9 cellular contexts compared by ENCODE assay signal in genomic region chr2:234483568-234484251, GRCh38. TPM values are rescaled to one million over a fixed set of nuclear protein-coding genes. Genes with fewer than 3 reads are reported as not detected.
DNase-seq lines count a peak whose midpoint lies in the region; ATAC-seq and TF ChIP-seq lines count a peak whose summit lies in the region.
"Had no signal": no experiment of that assay in that cellular context is flagged by ENCODE, and none has a peak within 500 bp of the region (broad histone marks: within the 10 kb centered on the region; RNA-seq: fewer than 3 reads in every experiment).

No MANE protein-coding gene starts in this region.

- 89 to 94% methylated on average over 6 to 9 of the region's 9 CpGs for WGBS in endodermal cell (ENCODE audit: insufficient coverage in 1 of 2, insufficient read length in 1 of 2), 2 experiments

- H3K27me3 ChIP-seq in endodermal cell (ENCODE audit: control insufficient read depth, insufficient read depth, low read length, poor library complexity, severe bottlenecking), result no peaks in the 10 kb centered on the region
- no peaks in the 10 kb centered on the region for H3K27me3 ChIP-seq in gastrocnemius medialis

- H3K36me3 ChIP-seq in endodermal cell (ENCODE audit: control insufficient read depth, insufficient read depth, low read length) (no peaks in the 10 kb centered on the region), gastrocnemius medialis (no peaks in the 10 kb centered on the region)

- no peak overlapping the region for H3K27ac ChIP-seq in endodermal cell (ENCODE audit: low read depth, low read length)
- H3K27ac ChIP-seq in gastrocnemius medialis, result no peak overlapping the region
- H3K27ac ChIP-seq: 22Rv1 had no signal

- no peak overlapping the region for H3K9ac ChIP-seq in endodermal cell (ENCODE audit: extremely low read depth, low read length, poor library complexity, severe bottlenecking)

- intact Hi-C loops in gastrocnemius medialis (cut with DNase I; ENCODE audit: low total_unique reads), result no loop called here

- H3K4me3 ChIP-seq in endodermal cell (ENCODE audit: low read length) (no peak overlapping the region), gastrocnemius medialis (no peak overlapping the region)

- H3K27ac Mint-ChIP-seq in endodermal cell, result no peak overlapping the region

- ATAC-seq in HG03432 (IDR thresholded peaks at IDR 0.05; ENCODE audit: unreplicated experiment), result peak; percentile 73
- no peak for ATAC-seq in gastrocnemius medialis

- TF ChIP-seq POLR2A in gastrocnemius medialis (IDR thresholded peaks at IDR 0.05), result no peak

- H3K4me1 ChIP-seq in endodermal cell (ENCODE audit: control insufficient read depth, insufficient read depth, low read length) (no peaks in the 10 kb centered on the region), gastrocnemius medialis (no peaks in the 10 kb centered on the region)

- no peaks in the 10 kb centered on the region for H3K9me3 Mint-ChIP-seq in endodermal cell

- no peaks in the 10 kb centered on the region for H3K36me3 Mint-ChIP-seq in endodermal cell (ENCODE audit: low read depth)

- no peak overlapping the region for H3K4me3 Mint-ChIP-seq in endodermal cell

- no peaks in the 10 kb centered on the region for H3K9me3 ChIP-seq in endodermal cell (ENCODE audit: control insufficient read depth, low read length)
- no peaks in the 10 kb centered on the region for H3K9me3 ChIP-seq in gastrocnemius medialis

- TF ChIP-seq CTCF in endodermal cell (conservative IDR thresholded peaks at IDR 0.05), result peak; percentile 72
- TF ChIP-seq CTCF in gastrocnemius medialis (IDR thresholded peaks at IDR 0.05 in 4 of 5, conservative IDR thresholded peaks at IDR 0.05 in 1 of 5), result no peak

- DNase-seq in DMS 273 (lab: John Stamatoyannopoulos, UW; ENCODE audit: unreplicated experiment) (peak; percentile 8), DMS 273 treated with DMSO at 0.1 percent for 48 hours (lab: John Stamatoyannopoulos, UW) (no peak), endodermal cell (peak; percentile 80), T1000 (lab: John Stamatoyannopoulos, UW) (no peak), gastrocnemius medialis (no peak)
- DNase-seq in activated CD4-positive, alpha-beta T cell treated with anti-CD3 and anti-CD28 coated beads for 48 hours, result peak; percentile 81
- peak; percentile 78 to 80 for DNase-seq in stimulated activated CD8-positive, alpha-beta memory T cell treated with anti-CD3 and anti-CD28 coated beads, Interleukin-15, amount 100 ng/mL, for 48 hours (ENCODE audit: low read depth in 2 of 2)

- no peaks in the 10 kb centered on the region for H3K4me1 Mint-ChIP-seq in endodermal cell

- no peaks in the 10 kb centered on the region for H3K27me3 Mint-ChIP-seq in endodermal cell (ENCODE audit: insufficient read depth)

- in situ Hi-C loops in gastrocnemius medialis (cut with MboI; ENCODE audit: low sequenced_read_pairs in 4 of 4), result loop anchor here in 1 of 4 donors (25.0 kb wide), 1 partner anchor 346 kb away; no protein-coding TSS in a partner anchor

RNA-seq across cellular contexts. Expression of gene ARL4C, which starts 13.2 kb away (rescaled TPM):
- total RNA-seq in endodermal cell (10 to 100 TPM in 1 of 2 donors, 1 to 10 TPM in 1; 9.3 to 21.7 TPM), gastrocnemius medialis (1 to 10 TPM in 1 of 4 donors, under 1 TPM in 3; 0.32 to 3.6 (median 0.46) TPM)
- polyA plus RNA-seq in endodermal cell (2013, experiment 1 of 2), result 74.9 TPM
- polyA plus RNA-seq in endodermal cell (2013, experiment 2 of 2), result 65.4 TPM

Comparison
In these comparisons a context has a peak if more than half of its experiments do, and no peak if none do; other contexts are left out.
1. DNase-seq: peak in DMS 273 (single experiment), activated CD4-positive, alpha-beta T cell treated with anti-CD3 and anti-CD28 coated beads for 48 hours (single experiment), endodermal cell (single experiment) and stimulated activated CD8-positive, alpha-beta memory T cell treated with anti-CD3 and anti-CD28 coated beads, Interleukin-15, amount 100 ng/mL, for 48 hours (2 of 2); none in DMS 273 treated with DMSO at 0.1 percent for 48 hours (single experiment), T1000 (single experiment) and gastrocnemius medialis (0 of 2).